In the genomic region with DNA sequence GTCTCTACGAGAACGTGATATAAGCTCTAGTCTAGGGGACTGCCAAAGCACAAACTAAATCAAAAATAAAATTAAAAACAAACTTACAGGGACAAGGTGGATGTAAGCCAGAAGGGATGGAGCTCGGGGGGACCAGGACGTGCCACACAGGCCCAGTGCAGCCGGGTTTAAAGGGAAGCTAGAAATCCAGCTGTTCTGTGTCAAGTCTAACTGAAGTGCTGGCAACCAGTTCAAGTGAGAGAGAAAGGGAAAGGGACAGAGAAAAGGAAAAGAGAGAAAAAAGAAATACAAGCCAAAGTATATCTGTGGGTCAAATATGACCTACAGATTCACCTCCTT, we compare ENCODE assay signal across 9 cellular contexts.
DNase-seq lines count a peak whose midpoint lies in the region; ATAC-seq, FAIRE-seq and TF ChIP-seq lines count a peak whose summit lies in the region.
"Had no signal": no experiment of that assay in that cellular context is flagged by ENCODE, and none has a peak within 500 bp of the region (broad histone marks: within the 10 kb centered on the region; RNA-seq: fewer than 3 reads in every experiment).

No MANE protein-coding gene starts in this region.

- H3K4me3 ChIP-seq in Peyer's patch (peak overlapping the region in 1 of 4 donors; percentile 23), brain microvascular endothelial cell (ENCODE audit: low read depth, low read length) (no peak overlapping the region), subcutaneous abdominal adipose tissue (ENCODE audit: low read depth in 1 of 5, low read length in 5 of 5) (peak overlapping the region in 2 of 5 donors; percentile 27 to 40)

- H3K4me1 ChIP-seq in Peyer's patch, result peaks cover 0 to 34% (median under 1%) of the 10 kb centered on the region in 4 donors
- H3K4me1 ChIP-seq in subcutaneous abdominal adipose tissue (ENCODE audit: control insufficient read depth in 5 of 5, insufficient read depth in 5 of 5, low read length in 5 of 5), result peaks cover 9 to 51% (median 40%) of the 10 kb centered on the region in 5 donors

- no peak for ATAC-seq in GM21390 (IDR thresholded peaks at IDR 0.05; ENCODE audit: unreplicated experiment)

- TF ChIP-seq POLR2A in Peyer's patch (IDR thresholded peaks at IDR 0.05) (no peak), H54 (IDR thresholded peaks at IDR 0.05; ENCODE audit: low read depth, low read length) (no peak)

- no peaks in the 10 kb centered on the region for H3K27me3 ChIP-seq in Peyer's patch
- no peaks in the 10 kb centered on the region for H3K27me3 ChIP-seq in brain microvascular endothelial cell (replicated peaks)
- no peaks in the 10 kb centered on the region for H3K27me3 ChIP-seq in layer of hippocampus (ENCODE audit: control insufficient read depth, insufficient read depth, low read length)
- H3K27me3 ChIP-seq in subcutaneous abdominal adipose tissue (ENCODE audit: control insufficient read depth in 5 of 5, insufficient read depth in 4 of 5, low read length in 5 of 5), result no peaks in the 10 kb centered on the region

- no peaks in the 10 kb centered on the region for H3K36me3 ChIP-seq in Peyer's patch
- no peaks in the 10 kb centered on the region for H3K36me3 ChIP-seq in brain microvascular endothelial cell (replicated peaks)
- no peaks in the 10 kb centered on the region for H3K36me3 ChIP-seq in subcutaneous abdominal adipose tissue (ENCODE audit: control insufficient read depth in 5 of 5, insufficient read depth in 5 of 5, low read length in 5 of 5)

- no peak overlapping the region for H3K9ac ChIP-seq in subcutaneous abdominal adipose tissue (ENCODE audit: low read length in 5 of 5)

- DNase-seq in Peyer's patch (no peak), brain microvascular endothelial cell (no peak), H54 (ENCODE audit: insufficient read length, low spot score) (no peak), substantia nigra (lab: John Stamatoyannopoulos, UW) (no peak)
- DNase-seq: NCI-H2029 treated with DMSO at 0.1 percent for 48 hours; stimulated activated CD4-positive, alpha-beta T cell treated with anti-CD3 and anti-CD28 coated beads, Interleukin-12 subunit alpha, Interleukin-12 subunit beta, amount 100 ng/mL, for 4 hours had no signal

- FAIRE-seq in H54 (lab: Jason Lieb, UNC), result no peak

- H3K9me3 ChIP-seq in Peyer's patch (no peaks in the 10 kb centered on the region), subcutaneous abdominal adipose tissue (ENCODE audit: control insufficient read depth in 5 of 5, low read length in 5 of 5) (no peaks in the 10 kb centered on the region)

- no peak for TF ChIP-seq CTCF in Peyer's patch (IDR thresholded peaks at IDR 0.05)
- TF ChIP-seq CTCF in brain microvascular endothelial cell (IDR thresholded peaks at IDR 0.05; ENCODE audit: low read depth, low read length, missing control alignments), result no peak

- peak overlapping the region in 3 of 4 donors; percentile 21 to 71 (median 70) for H3K27ac ChIP-seq in Peyer's patch
- H3K27ac ChIP-seq in brain microvascular endothelial cell, result peak overlapping the region; percentile 99
- H3K27ac ChIP-seq in layer of hippocampus (ENCODE audit: low read depth, low read length), result peak overlapping the region; percentile 5
- H3K27ac ChIP-seq in subcutaneous abdominal adipose tissue (ENCODE audit: low read depth, low read length), result peak overlapping the region; percentile 42
- no peak overlapping the region for H3K27ac ChIP-seq in substantia nigra (ENCODE audit: low read depth, low read length, poor library complexity, severe bottlenecking)

- in situ Hi-C loops in brain microvascular endothelial cell (cut with HindIII; ENCODE audit: low pct_ligation_motif_present, low sequenced_read_pairs), result no loop called here
